In the genomic region with DNA sequence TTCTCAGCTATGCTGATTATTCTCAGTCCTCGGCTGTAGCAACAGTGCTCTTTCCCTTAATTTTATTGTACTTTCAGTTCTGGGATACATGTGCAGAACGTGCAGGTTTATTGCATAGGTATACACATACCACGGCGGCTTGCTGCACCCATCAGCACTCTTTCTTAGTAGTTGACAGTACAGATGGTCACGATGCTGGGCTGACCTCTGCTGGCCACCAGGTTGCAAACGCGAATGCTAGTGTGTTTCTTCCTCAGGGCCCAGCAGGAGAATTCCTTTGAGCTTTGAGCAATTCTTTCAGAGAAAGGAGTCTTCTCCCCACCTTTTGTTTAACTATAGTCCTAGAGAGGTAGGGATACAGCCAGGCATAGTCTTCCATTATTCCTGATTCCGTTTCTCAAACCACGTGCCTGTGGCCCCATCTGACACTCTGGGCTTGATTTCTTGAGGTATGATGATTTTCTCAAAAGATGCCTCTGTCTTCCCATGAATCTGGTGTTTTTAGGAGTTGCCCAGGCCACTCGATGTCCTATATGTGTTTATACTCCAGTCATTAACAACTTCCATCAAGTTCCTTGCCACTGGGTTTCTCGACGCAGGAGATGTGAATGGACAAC, we compare ENCODE assay signal across 8 cellular contexts. TPM values are rescaled to one million over a fixed set of nuclear protein-coding genes. Genes with fewer than 3 reads are reported as not detected.
DNase-seq lines count a peak whose midpoint lies in the region; ATAC-seq, FAIRE-seq and TF ChIP-seq lines count a peak whose summit lies in the region.

No MANE protein-coding gene starts in this region.

- DNase-seq in AG04450 (ENCODE audit: low read depth, low spot score) (no peak), HCEC 1CT (peak; percentile 28), RWPE2 (ENCODE audit: low spot score) (no peak), left ventricle myocardium superior (peak; percentile 67), spleen (no peak), GM12891 (ENCODE audit: insufficient read length, low spot score) (no peak)
- DNase-seq in activated CD4-positive, CD25-positive, alpha-beta regulatory T cell (lab: John Stamatoyannopoulos, UW), result no peak
- DNase-seq in effector CD8-positive, alpha-beta T cell (lab: John Stamatoyannopoulos, UW), result no peak

- H3K27ac ChIP-seq in AG04450 (ENCODE audit: low read depth, low read length) (no peak overlapping the region), RWPE2 (ENCODE audit: poor library complexity, severe bottlenecking) (no peak overlapping the region), spleen (no peak overlapping the region)

- no peak for FAIRE-seq in GM12891 (lab: Jason Lieb, UNC)

- H3K9me3 ChIP-seq in AG04450 (ENCODE audit: control insufficient read depth, insufficient read depth, low read length) (no peaks in the 10 kb centered on the region; the same call in 1 of the 2 replicates), RWPE2 (ENCODE audit: severe bottlenecking) (no peaks in the 10 kb centered on the region), spleen (no peaks in the 10 kb centered on the region)

- no peaks in the 10 kb centered on the region for H3K27me3 ChIP-seq in AG04450 (ENCODE audit: control insufficient read depth, insufficient read depth, low read length)
- no peaks in the 10 kb centered on the region for H3K27me3 ChIP-seq in RWPE2 (ENCODE audit: insufficient read depth, poor library complexity, severe bottlenecking)
- no peaks in the 10 kb centered on the region for H3K27me3 ChIP-seq in spleen (replicated peaks in 1 of 7)

- WGBS in spleen, 5 donors, result 41 to 47% (median 43%) methylated on average over 12 of the region's 12 CpGs

- POLR2A ChIA-PET in AG04450 (lab: Yijun Ruan, JAX), result no interaction called here

- H3K4me1 ChIP-seq in RWPE2 (ENCODE audit: insufficient read depth, poor library complexity, severe bottlenecking) (no peaks in the 10 kb centered on the region), spleen (no peaks in the 10 kb centered on the region)

- CTCF ChIA-PET in AG04450 (lab: Charles Lee), result interaction anchor here (1.6 kb wide), 1 partner anchor 576 kb away, joined by 7 read pairs; no protein-coding TSS in a partner anchor

- peak; percentile 90 for ATAC-seq in RWPE2 (ENCODE audit: low read depth)
- peak; percentile 75 for ATAC-seq in left ventricle myocardium superior

- TF ChIP-seq CTCF in AG04450 (IDR thresholded peaks at IDR 0.05; ENCODE audit: low read depth, low read length), result peak; percentile 15; the same call in 1 of the 2 replicates
- TF ChIP-seq CTCF in RWPE2 (IDR thresholded peaks at IDR 0.05; ENCODE audit: poor library complexity, severe bottlenecking), result peak; percentile 73
- peak in 7 of 11 experiments; percentile 11 to 53 (median 32) for TF ChIP-seq CTCF in spleen (IDR thresholded peaks at IDR 0.05 in 8 of 11, conservative IDR thresholded peaks at IDR 0.05 in 3 of 11)

- H3K4me3 ChIP-seq in AG04450 (ENCODE audit: low read depth, low read length) (no peak overlapping the region), RWPE2 (ENCODE audit: severe bottlenecking) (no peak overlapping the region), spleen (no peak overlapping the region)

- TF ChIP-seq POLR2A in spleen (IDR thresholded peaks at IDR 0.05) (no peak), GM12891 (IDR thresholded peaks at IDR 0.05; ENCODE audit: low read depth, low read length) (no peak)

- intact Hi-C loops in left ventricle myocardium superior (cut with micrococcal nuclease) (loop anchor here (10.0 kb wide), 1 partner anchor 451 kb away; no protein-coding TSS in a partner anchor), spleen (cut with DNase I; ENCODE audit: low total_unique reads) (loop anchor here (10.0 kb wide), 1 partner anchor 571 kb away; no protein-coding TSS in a partner anchor)

- no peaks in the 10 kb centered on the region for H3K36me3 ChIP-seq in RWPE2 (ENCODE audit: low read depth)
- H3K36me3 ChIP-seq in spleen, result no peaks in the 10 kb centered on the region

TF ChIP-seq in GM12891, 5 proteins besides CTCF, POLR2A, EP300 and RAD21:
- TF ChIP-seq POLR2AphosphoS5 (IDR thresholded peaks at IDR 0.05; ENCODE audit: low read depth, low read length), result no peak
- TF ChIP-seq PAX5 (IDR thresholded peaks at IDR 0.05; ENCODE audit: insufficient read depth, low read length, severe bottlenecking), result no peak
- TF ChIP-seq SPI1 (IDR thresholded peaks at IDR 0.05; ENCODE audit: low read depth, low read length), result no peak
- TF ChIP-seq POU2F2 (IDR thresholded peaks at IDR 0.05; ENCODE audit: low read depth, low read length), result no peak
- no peak for TF ChIP-seq TAF1 (IDR thresholded peaks at IDR 0.05; ENCODE audit: low read depth, low read length)

RNA-seq across cellular contexts. Expression of a gene that starts 48.9 kb away (rescaled TPM):
- polyA plus RNA-seq in AG04450 (2011; rRNA removed) (0.07 TPM in 1 of 2 replicates, not detected in the other), spleen (not detected)
- polyA minus RNA-seq in AG04450 (2011; rRNA and poly(A)+ RNA removed), result not detected in 2 replicates
- total RNA-seq in left ventricle myocardium superior (not detected), spleen (not detected)
- not detected for polyA plus RNA-seq in GM12891 (2012; ENCODE audit: low read depth, missing spikeins)

Comparison
In these comparisons a context has a peak if more than half of its experiments do, and no peak if none do; other contexts are left out.
1. DNase-seq: peak in HCEC 1CT (single experiment) and left ventricle myocardium superior (single experiment); none in AG04450 (single experiment), RWPE2 (single experiment), spleen (single experiment), GM12891 (single experiment), activated CD4-positive, CD25-positive, alpha-beta regulatory T cell (0 of 4) and effector CD8-positive, alpha-beta T cell (single experiment).
2. CTCF ChIP-seq: peak in every context shown above with its lines; median percentile 73 in RWPE2; 32 in spleen; 15 in AG04450.